Comparison of ENCODE assay signal across 27 cellular contexts in the genomic region with DNA sequence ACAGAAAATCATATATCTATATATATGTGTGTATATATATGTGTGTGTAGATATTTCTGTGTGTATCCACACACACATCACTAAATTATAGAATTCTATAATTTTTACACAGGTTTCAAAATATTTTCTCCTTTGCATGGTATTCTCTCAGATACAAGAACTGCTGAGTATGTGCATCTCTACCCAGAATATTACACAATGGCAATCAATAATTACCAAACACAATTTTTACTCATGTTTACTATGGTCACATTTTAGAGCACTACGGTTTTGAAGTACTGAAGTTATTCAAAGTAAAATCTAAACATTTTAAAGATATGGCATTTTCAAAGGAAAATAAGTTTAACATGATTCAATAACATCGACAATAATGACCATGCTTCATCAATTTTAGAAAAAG.
"Had no signal": no experiment of that assay in that cellular context is flagged by ENCODE, and none has a peak within 500 bp of the region (broad histone marks: within the 10 kb centered on the region; RNA-seq: fewer than 3 reads in every experiment).

No MANE protein-coding gene starts in this region.

- H3K9me3 ChIP-seq: colonic mucosa, esophagus muscularis mucosa, esophagus squamous epithelium, gastrocnemius medialis, gastroesophageal sphincter, heart left ventricle, heart right ventricle had no signal

- FAIRE-seq: colon, endometrium, endothelial cell of umbilical vein, frontal cortex had no signal

- DNase-seq: colonic mucosa; cortex of kidney; dermis blood vessel endothelial cell; effector CD4-positive, alpha-beta T cell; effector CD8-positive, alpha-beta T cell; effector memory CD4-positive, alpha-beta T cell; effector memory CD8-positive, alpha-beta T cell; erythroblast; esophagus squamous epithelium; foreskin fibroblast; foreskin keratinocyte; foreskin melanocyte; gastrocnemius medialis; glutamatergic neuron; head of caudate nucleus; heart left ventricle; heart right ventricle had no signal

- H3K9me3 Mint-ChIP-seq: dendritic cell treated with granulocyte-macrophage colony-stimulating factor and Interleukin-4, amounts not matched to agents 40 ng/mL and 50 ng/mL, for 4 days; effector memory CD8-positive, alpha-beta T cell had no signal

- H3K4me3 Mint-ChIP-seq: dendritic cell treated with granulocyte-macrophage colony-stimulating factor and Interleukin-4, amounts not matched to agents 40 ng/mL and 50 ng/mL, for 4 days; effector memory CD8-positive, alpha-beta T cell had no signal

- H3K36me3 ChIP-seq: colonic mucosa, esophagus muscularis mucosa, esophagus squamous epithelium, gastrocnemius medialis, gastroesophageal sphincter, heart left ventricle, heart right ventricle had no signal

- H3K27ac ChIP-seq: colonic mucosa, coronary artery, epithelial cell of prostate, esophagus muscularis mucosa, esophagus squamous epithelium, foreskin keratinocyte, gastrocnemius medialis, gastroesophageal sphincter, heart left ventricle, heart right ventricle had no signal

- ATAC-seq: effector memory CD8-positive, alpha-beta T cell; esophagus mucosa; foreskin keratinocyte; gastrocnemius medialis; gastroesophageal sphincter; heart left ventricle; heart right ventricle had no signal

- H3K27ac Mint-ChIP-seq: dendritic cell treated with granulocyte-macrophage colony-stimulating factor and Interleukin-4, amounts not matched to agents 40 ng/mL and 50 ng/mL, for 4 days; effector memory CD8-positive, alpha-beta T cell had no signal

- H3K4me1 ChIP-seq: colonic mucosa, esophagus muscularis mucosa, foreskin keratinocyte, gastrocnemius medialis, gastroesophageal sphincter, heart left ventricle, heart right ventricle had no signal

- H3K4me3 ChIP-seq: colonic mucosa, coronary artery, esophagus muscularis mucosa, esophagus squamous epithelium, gastrocnemius medialis, gastroesophageal sphincter, heart left ventricle, heart right ventricle had no signal

- H3K27me3 Mint-ChIP-seq: dendritic cell treated with granulocyte-macrophage colony-stimulating factor and Interleukin-4, amounts not matched to agents 40 ng/mL and 50 ng/mL, for 4 days; effector memory CD8-positive, alpha-beta T cell had no signal

- H3K27me3 ChIP-seq: colonic mucosa, esophagus muscularis mucosa, foreskin keratinocyte, gastrocnemius medialis had no signal
